In genomic region chr10:2949948-2950354, GRCh38 we compare ENCODE assay signal across 7 cellular contexts.
DNase-seq lines count a peak whose midpoint lies in the region; ATAC-seq lines count a peak whose summit lies in the region.

No MANE protein-coding gene starts in this region.

- peak; percentile 54 for ATAC-seq in GM19025 (IDR thresholded peaks at IDR 0.05; ENCODE audit: low read depth, unreplicated experiment)
- peak; percentile 66 for ATAC-seq in HG02973 (IDR thresholded peaks at IDR 0.05; ENCODE audit: unreplicated experiment)

- DNase-seq in activated CD4-positive, alpha-beta T cell treated with anti-CD3 and anti-CD28 coated beads for 48 hours = peak; percentile 75
- peak; percentile 71 for DNase-seq in stimulated activated CD4-positive, alpha-beta T cell treated with anti-CD3 and anti-CD28 coated beads, Interleukin-4, amount 100 ng/mL, for 24 hours
- DNase-seq in NCI-H2171 (lab: John Stamatoyannopoulos, UW) (no peak), NCI-H446 treated with DMSO at 0.1 percent for 48 hours (lab: John Stamatoyannopoulos, UW) (no peak), NCI-H526 treated with DMSO at 0.1 percent for 48 hours (lab: John Stamatoyannopoulos, UW) (no peak)

Comparison
In these comparisons a context has a peak if more than half of its experiments do, and no peak if none do; other contexts are left out.
1. DNase-seq: peak in activated CD4-positive, alpha-beta T cell treated with anti-CD3 and anti-CD28 coated beads for 48 hours (single experiment) and stimulated activated CD4-positive, alpha-beta T cell treated with anti-CD3 and anti-CD28 coated beads, Interleukin-4, amount 100 ng/mL, for 24 hours (single experiment); none in NCI-H2171 (single experiment), NCI-H446 treated with DMSO at 0.1 percent for 48 hours (single experiment) and NCI-H526 treated with DMSO at 0.1 percent for 48 hours (single experiment).